1 cellular context compared by ENCODE assay signal in genomic region chr6:36676142-36677058, GRCh38.
TF ChIP-seq lines count a peak whose summit lies in the region.

No MANE protein-coding gene starts in this region.

TF ChIP-seq in HepG2, 621 proteins besides CTCF, POLR2A, EP300 and RAD21 (continued from another document and continues in another):
- TF ChIP-seq ZNF318 (CRISPR knock-in tag; IDR thresholded peaks at IDR 0.05) (no peak), HNF1A (IDR thresholded peaks at IDR 0.05; ENCODE audit: low read depth) (no peak), HNF1A (CRISPR knock-in tag; IDR thresholded peaks at IDR 0.05; ENCODE audit: borderline replicate concordance) (peak; percentile 15; the same call in 1 of the 2 replicates), JARID2 (CRISPR knock-in tag; IDR thresholded peaks at IDR 0.05; ENCODE audit: insufficient replicate concordance) (peak; percentile 73), HMGXB3 (CRISPR knock-in tag; IDR thresholded peaks at IDR 0.05; ENCODE audit: borderline replicate concordance) (peak; percentile 64; the same call in 1 of the 2 replicates), BRCA1 (CRISPR knock-in tag; IDR thresholded peaks at IDR 0.05) (peak; percentile 32; the same call in 1 of the 2 replicates), NFKBIZ (CRISPR knock-in tag; IDR thresholded peaks at IDR 0.05) (no peak), NFIB (CRISPR knock-in tag; IDR thresholded peaks at IDR 0.05; ENCODE audit: borderline replicate concordance) (no peak), ELF4 (CRISPR knock-in tag; IDR thresholded peaks at IDR 0.05; ENCODE audit: borderline replicate concordance) (peak; percentile 81; the same call in 1 of the 2 replicates), THAP11 (CRISPR knock-in tag; IDR thresholded peaks at IDR 0.05) (peak; percentile 48; the same call in 1 of the 2 replicates), MTA3 (CRISPR knock-in tag; IDR thresholded peaks at IDR 0.05) (no peak), ZKSCAN8 (CRISPR knock-in tag; IDR thresholded peaks at IDR 0.05; ENCODE audit: borderline replicate concordance) (0 out of 2 replicates have a peak, but pooled peaks have one; percentile 16), CAMTA2 (CRISPR knock-in tag; IDR thresholded peaks at IDR 0.05; ENCODE audit: borderline replicate concordance) (0 out of 2 replicates have a peak, but pooled peaks have one; percentile 14), SRY (CRISPR knock-in tag; IDR thresholded peaks at IDR 0.05) (peak; percentile 37; the same call in 1 of the 2 replicates), ZNF746 (CRISPR knock-in tag; IDR thresholded peaks at IDR 0.05) (no peak), MXD4 (CRISPR knock-in tag; IDR thresholded peaks at IDR 0.05) (0 out of 2 replicates have a peak, but pooled peaks have one; percentile 34), IKZF5 (CRISPR knock-in tag; IDR thresholded peaks at IDR 0.05) (peak; percentile 87; the same call in 1 of the 2 replicates), ETV6 (CRISPR knock-in tag; conservative IDR thresholded peaks at IDR 0.05) (0 out of 2 replicates have a peak, but pooled peaks have one; percentile 27), KDM5B (CRISPR knock-in tag; IDR thresholded peaks at IDR 0.05; ENCODE audit: borderline replicate concordance) (peak; percentile 49; the same call in 1 of the 2 replicates), HNF4G (IDR thresholded peaks at IDR 0.05; ENCODE audit: borderline replicate concordance, low read depth, low read length) (no peak), HNF4G (CRISPR knock-in tag; IDR thresholded peaks at IDR 0.05; ENCODE audit: borderline replicate concordance, low read depth) (no peak), HNF1B (CRISPR knock-in tag; IDR thresholded peaks at IDR 0.05) (peak; percentile 72; the same call in 1 of the 2 replicates), ZNF597 (CRISPR knock-in tag; IDR thresholded peaks at IDR 0.05) (no peak), ZNF674 (CRISPR knock-in tag; IDR thresholded peaks at IDR 0.05; ENCODE audit: low read depth) (no peak), ZNF280B (CRISPR knock-in tag; IDR thresholded peaks at IDR 0.05; ENCODE audit: borderline replicate concordance) (peak; percentile 85; the same call in 1 of the 2 replicates), ZNF572 (CRISPR knock-in tag; IDR thresholded peaks at IDR 0.05) (no peak), ZNF530 (CRISPR knock-in tag; IDR thresholded peaks at IDR 0.05; ENCODE audit: low read depth) (no peak), MIER3 (CRISPR knock-in tag; IDR thresholded peaks at IDR 0.05; ENCODE audit: borderline replicate concordance) (no peak), REPIN1 (CRISPR knock-in tag; IDR thresholded peaks at IDR 0.05; ENCODE audit: borderline replicate concordance, low read depth) (peak; percentile 69; the same call in 1 of the 2 replicates), NFE2 (CRISPR knock-in tag; IDR thresholded peaks at IDR 0.05) (no peak), PHF5A (CRISPR knock-in tag; IDR thresholded peaks at IDR 0.05; ENCODE audit: low read depth, unreplicated experiment) (no peak), ZNF83 (CRISPR knock-in tag; IDR thresholded peaks at IDR 0.05; ENCODE audit: borderline replicate concordance) (0 out of 2 replicates have a peak, but pooled peaks have one; percentile 32), HNRNPK (IDR thresholded peaks at IDR 0.05; ENCODE audit: low read depth, low read length, poor library complexity, severe bottlenecking) (no peak), ZNF260 (CRISPR knock-in tag; IDR thresholded peaks at IDR 0.05; ENCODE audit: borderline replicate concordance, low read depth) (no peak), ZFX (CRISPR knock-in tag; IDR thresholded peaks at IDR 0.05; ENCODE audit: low read depth) (no peak)
